In genomic region chr10:86388119-86388704, GRCh38 we compare ENCODE assay signal across 28 cellular contexts. TPM values are rescaled to one million over a fixed set of nuclear protein-coding genes. Genes with fewer than 3 reads are reported as not detected.
DNase-seq lines count a peak whose midpoint lies in the region; ATAC-seq and TF ChIP-seq lines count a peak whose summit lies in the region.
"Had no signal": no experiment of that assay in that cellular context is flagged by ENCODE, and none has a peak within 500 bp of the region (broad histone marks: within the 10 kb centered on the region; RNA-seq: fewer than 3 reads in every experiment).

No MANE protein-coding gene starts in this region.

- in situ Hi-C loops in GM13977 (cut with MboI; ENCODE audit: low pct_unique_long_range_greater_than_20kb, low sequenced_read_pairs, unreplicated experiment) (no loop called here), GM13976 (cut with MboI; ENCODE audit: low sequenced_read_pairs, unreplicated experiment) (no loop called here)

- no peak for TF ChIP-seq CTCF in CD4-positive, alpha-beta T cell (IDR thresholded peaks at IDR 0.05)
- TF ChIP-seq CTCF in GM13977 (IDR thresholded peaks at IDR 0.05; ENCODE audit: extremely low read depth, insufficient read depth, missing control alignments): no peak
- TF ChIP-seq CTCF in coronary artery (IDR thresholded peaks at IDR 0.05): no peak
- no peak for TF ChIP-seq CTCF in natural killer cell (IDR thresholded peaks at IDR 0.05)
- TF ChIP-seq CTCF in GM13976 (IDR thresholded peaks at IDR 0.05; ENCODE audit: borderline replicate concordance, control extremely low read depth, extremely low read depth, insufficient read depth, missing control alignments): no peak

- no peak overlapping the region for H3K14ac ChIP-seq in trophoblast cell (ENCODE audit: low read length)

- ATAC-seq in CD4-positive, alpha-beta T cell (ENCODE audit: poor library complexity): no peak
- ATAC-seq in natural killer cell (no peak), esophagus mucosa (no peak), GM18858 (IDR thresholded peaks at IDR 0.05; ENCODE audit: unreplicated experiment) (no peak)
- ATAC-seq: activated CD8-positive, alpha-beta T cell treated with anti-CD3 and anti-CD28 coated beads for 36 hours; heart left ventricle; left lobe of liver had no signal

- no peaks in the 10 kb centered on the region for H3K9me3 Mint-ChIP-seq in CD4-positive, alpha-beta T cell
- no peaks in the 10 kb centered on the region for H3K9me3 Mint-ChIP-seq in natural killer cell
- H3K9me3 Mint-ChIP-seq: activated CD8-positive, alpha-beta T cell treated with anti-CD3 and anti-CD28 coated beads for 36 hours had no signal

- CTCF ChIA-PET in CD4-positive, alpha-beta T cell (lab: Charles Lee): interaction anchor here (0.8 kb wide), 1 partner anchor 12 kb away, joined by 3 read pairs; no protein-coding TSS in a partner anchor

- H3K4ac ChIP-seq in trophoblast cell (ENCODE audit: low read depth, low read length): no peak overlapping the region

- no peak overlapping the region for H2BK12ac ChIP-seq in trophoblast cell (ENCODE audit: low read length)

- H3K9me3 ChIP-seq in CD4-positive, alpha-beta T cell (ENCODE audit: control insufficient read depth, low read length): no peaks in the 10 kb centered on the region
- H3K9me3 ChIP-seq in trophoblast cell (ENCODE audit: insufficient read depth, low read depth, low read length): peaks cover 4% of the 10 kb centered on the region
- H3K9me3 ChIP-seq: BE2C, heart left ventricle, SJSA1, tibial artery had no signal

- no peak overlapping the region for H4K12ac ChIP-seq in trophoblast cell (ENCODE audit: low read depth, low read length)

- H3K4me1 ChIP-seq in trophoblast cell (ENCODE audit: control insufficient read depth in 1 of 2, insufficient read depth in 2 of 2, low read length in 2 of 2): peaks cover 0 to 4% of the 10 kb centered on the region in 2 experiments
- H3K4me1 ChIP-seq: BE2C, SJSA1 had no signal

- POLR2A ChIA-PET in CD4-positive, alpha-beta T cell (lab: Charles Lee): interaction anchor here (1.2 kb wide), 1 partner anchor 25 kb away, joined by 3 read pairs; no protein-coding TSS in a partner anchor

- H3K27me3 ChIP-seq in CD4-positive, alpha-beta T cell (ENCODE audit: control insufficient read depth, insufficient read depth, low read length): peaks cover 20% of the 10 kb centered on the region
- H3K27me3 ChIP-seq in trophoblast cell (ENCODE audit: insufficient read depth, low read length): no peaks in the 10 kb centered on the region
- H3K27me3 ChIP-seq: BE2C had no signal

- H3K27ac ChIP-seq in CD4-positive, alpha-beta T cell (ENCODE audit: low read depth, low read length): no peak overlapping the region
- H3K27ac ChIP-seq in coronary artery: no peak overlapping the region
- H3K27ac ChIP-seq in trophoblast cell (ENCODE audit: low read depth, low read length): no peak overlapping the region
- H3K27ac ChIP-seq: heart left ventricle, HL-60, SJSA1, tibial artery had no signal

- intact Hi-C loops in CD4-positive, alpha-beta T cell (cut with DNase I, micrococcal nuclease): no loop called here
- intact Hi-C loops in natural killer cell (cut with micrococcal nuclease): no loop called here

- WGBS in trophoblast cell (ENCODE audit: extremely low coverage, insufficient coverage, insufficient read length): no CpG with 5 or more reads among the region's 13 CpGs

- no peak overlapping the region for H2BK5ac ChIP-seq in trophoblast cell (ENCODE audit: low read depth, low read length, poor library complexity)

- no peak overlapping the region for H3K4me2 ChIP-seq in trophoblast cell (ENCODE audit: low read length)

- H3K4me1 Mint-ChIP-seq in CD4-positive, alpha-beta T cell (ENCODE audit: low read depth): peaks cover 10% of the 10 kb centered on the region
- H3K4me1 Mint-ChIP-seq in natural killer cell: peaks cover 0 to 4% of the 10 kb centered on the region in 2 donors

- peak overlapping the region; percentile 40 for H3K4me3 Mint-ChIP-seq in CD4-positive, alpha-beta T cell
- H3K4me3 Mint-ChIP-seq in natural killer cell: peak overlapping the region; percentile 11

- no peak overlapping the region for H4K91ac ChIP-seq in trophoblast cell (ENCODE audit: low read depth, low read length)

- H3K79me2 ChIP-seq in trophoblast cell (ENCODE audit: control insufficient read depth, insufficient read depth, low read length, poor library complexity): no peaks in the 10 kb centered on the region

- H2AK5ac ChIP-seq in trophoblast cell (ENCODE audit: low read length): no peak overlapping the region

- no peak for DNase-seq in CD4-positive, alpha-beta T cell
- DNase-seq in GM13977 (ENCODE audit: low spot score) (peak; percentile 9), coronary artery (ENCODE audit: low spot score) (peak; percentile 50), natural killer cell (no peak), trophoblast cell (no peak), GM13976 (ENCODE audit: low spot score) (no peak)
- DNase-seq: activated CD8-positive, alpha-beta T cell treated with anti-CD3 and anti-CD28 coated beads for 36 hours; BE2C; COR-L47; foreskin fibroblast; heart left ventricle; Kasumi-1; MV-4-11; NCI-H146; NCI-H2107; NCI-H446; NCI-H82; stimulated activated CD4-positive, alpha-beta T cell treated with anti-CD3 and anti-CD28 coated beads, Interleukin-2, amount 100 ng/mL, for 24 hours had no signal

- H3K9ac ChIP-seq in trophoblast cell (ENCODE audit: low read length): no peak overlapping the region

- no peak overlapping the region for H4K8ac ChIP-seq in trophoblast cell (ENCODE audit: low read depth, low read length)

- peaks cover 50% of the 10 kb centered on the region for H3K27me3 Mint-ChIP-seq in CD4-positive, alpha-beta T cell
- peaks cover 40 to 66% of the 10 kb centered on the region in 2 donors for H3K27me3 Mint-ChIP-seq in natural killer cell (ENCODE audit: low read depth in 2 of 2)

- H3K27ac Mint-ChIP-seq in CD4-positive, alpha-beta T cell: no peak overlapping the region
- no peak overlapping the region for H3K27ac Mint-ChIP-seq in natural killer cell
- H3K27ac Mint-ChIP-seq: activated CD8-positive, alpha-beta T cell treated with anti-CD3 and anti-CD28 coated beads for 36 hours; brain had no signal

- H3K36me3 Mint-ChIP-seq in CD4-positive, alpha-beta T cell (ENCODE audit: low read depth): no peaks in the 10 kb centered on the region
- H3K36me3 Mint-ChIP-seq in natural killer cell: no peaks in the 10 kb centered on the region
- H3K36me3 Mint-ChIP-seq: brain had no signal

- H3K23ac ChIP-seq in trophoblast cell (ENCODE audit: low read length): no peak overlapping the region

- no peak overlapping the region for H2AFZ ChIP-seq in trophoblast cell (ENCODE audit: insufficient read depth, low read length, poor library complexity)

- H2BK120ac ChIP-seq in trophoblast cell (ENCODE audit: insufficient read depth, low read length, poor library complexity): no peak overlapping the region

- no peak overlapping the region for H3K18ac ChIP-seq in trophoblast cell (ENCODE audit: low read length)

- H3K79me1 ChIP-seq in trophoblast cell (ENCODE audit: low read length): no peaks in the 10 kb centered on the region

- H3K36me3 ChIP-seq in trophoblast cell (ENCODE audit: control insufficient read depth in 1 of 2, insufficient read depth in 2 of 2, low read length in 2 of 2): no peaks in the 10 kb centered on the region
- H3K36me3 ChIP-seq: BE2C, heart left ventricle, SJSA1, tibial artery had no signal

- H3K4me3 ChIP-seq in coronary artery: no peak overlapping the region
- H3K4me3 ChIP-seq in trophoblast cell (ENCODE audit: low read depth, low read length): no peak overlapping the region
- H3K4me3 ChIP-seq: SJSA1, tibial artery had no signal

RNA-seq across cellular contexts. Expression of gene GRID1, which starts 21.6 kb away (rescaled TPM):
- total RNA-seq in CD4-positive, alpha-beta T cell: not detected
- total RNA-seq in natural killer cell (not detected), esophagus mucosa (0.68 TPM)
- polyA plus RNA-seq in trophoblast cell (2013): 0.15 and 0.32 TPM in 2 replicates
- total RNA-seq: A673; activated CD8-positive, alpha-beta T cell treated with anti-CD3 and anti-CD28 coated beads for 36 hours; myocyte; RPMI7951 had no signal

Comparison
In these comparisons a context has a peak if more than half of its experiments do, and no peak if none do; other contexts are left out.
1. DNase-seq: peak in GM13977 (single experiment) and coronary artery (single experiment); none in CD4-positive, alpha-beta T cell (0 of 10), natural killer cell (single experiment), trophoblast cell (0 of 2) and GM13976 (single experiment).